Comparison of ENCODE assay signal across 8 cellular contexts in genomic region chr22:20495861-20496681, GRCh38. TPM values are rescaled to one million over a fixed set of nuclear protein-coding genes. Genes with fewer than 3 reads are reported as not detected.
DNase-seq lines count a peak whose midpoint lies in the region; ATAC-seq and TF ChIP-seq lines count a peak whose summit lies in the region.

No MANE protein-coding gene starts in this region.

- H3K14ac ChIP-seq in IMR-90 (replicated peaks; ENCODE audit: low read depth, low read length), result peak overlapping the region; percentile 99

- dilution Hi-C loops in IMR-90 (cut with HindIII; ENCODE audit: low sequenced_read_pairs, unreplicated experiment), result no loop called here

- H3K9me3 Mint-ChIP-seq in activated T-cell treated with anti-CD3 and anti-CD28 coated beads, Interleukin-2, amount 50 U/mL, for 4 hours, result no peaks in the 10 kb centered on the region

- H3K18ac ChIP-seq in IMR-90 (ENCODE audit: low read depth, low read length), result peak overlapping the region; percentile 62

- H2BK20ac ChIP-seq in IMR-90 (ENCODE audit: low read depth, low read length), result peak overlapping the region; percentile 11; the same call in 1 of the 2 replicates

- H3K36me3 Mint-ChIP-seq in activated T-cell treated with anti-CD3 and anti-CD28 coated beads, Interleukin-2, amount 50 U/mL, for 4 hours (ENCODE audit: insufficient read depth), result peaks cover 3% of the 10 kb centered on the region

- H3K4me3 ChIP-seq in IMR-90 (ENCODE audit: insufficient read depth, low read depth, low read length) (peak overlapping the region; percentile 71), esophagus (ENCODE audit: low read depth in 1 of 2, low read length in 2 of 2) (peak overlapping the region; percentile 68 to 75), mucosa of stomach (ENCODE audit: low read length) (peak overlapping the region; percentile 88)

- H3K9me3 ChIP-seq in IMR-90 (ENCODE audit: control insufficient read depth, insufficient read depth, low read length), result no peaks in the 10 kb centered on the region
- H3K9me3 ChIP-seq in esophagus (ENCODE audit: control insufficient read depth in 2 of 2, insufficient read depth in 1 of 2, low read depth in 1 of 2, low read length in 1 of 2), result no peaks in the 10 kb centered on the region
- H3K9me3 ChIP-seq in mucosa of stomach (ENCODE audit: control insufficient read depth, low read length), result no peaks in the 10 kb centered on the region

- no peaks in the 10 kb centered on the region; the same call in 1 of the 2 replicates for H3K36me3 ChIP-seq in IMR-90 (ENCODE audit: control insufficient read depth, insufficient read depth, low read length)
- no peaks in the 10 kb centered on the region for H3K36me3 ChIP-seq in esophagus (ENCODE audit: control insufficient read depth in 2 of 2, insufficient read depth in 2 of 2, low read length in 1 of 2)
- no peaks in the 10 kb centered on the region for H3K36me3 ChIP-seq in mucosa of stomach (ENCODE audit: control insufficient read depth, insufficient read depth, low read length)

- ATAC-seq in GM21515 (IDR thresholded peaks at IDR 0.05; ENCODE audit: unreplicated experiment) (peak; percentile 82), IMR-90 (ENCODE audit: low read depth) (peak; percentile 95)
- ATAC-seq in activated T-cell treated with anti-CD3 and anti-CD28 coated beads, Interleukin-2, amount 50 U/mL, for 4 hours, result peak; percentile 92 to 93

- H3K23ac ChIP-seq in IMR-90 (ENCODE audit: low read depth, low read length), result peak overlapping the region; percentile 99

- TF ChIP-seq RAD21 in IMR-90 (IDR thresholded peaks at IDR 0.05; ENCODE audit: low read length), result peak; percentile 69

- H3K4me3 Mint-ChIP-seq in activated T-cell treated with anti-CD3 and anti-CD28 coated beads, Interleukin-2, amount 50 U/mL, for 4 hours, result peak overlapping the region; percentile 86

- intact Hi-C loops in IMR-90 (cut with micrococcal nuclease), result loop anchor here (1.0 to 5.0 kb wide), 3 partner anchors 39 to 78 kb away; partner anchors contain the start of gene SCARF2

- peak overlapping the region; percentile 90 for H3K4ac ChIP-seq in IMR-90 (ENCODE audit: low read depth, low read length)

- H2AK5ac ChIP-seq in IMR-90 (ENCODE audit: low read depth, low read length), result peak overlapping the region; percentile 92

- peaks cover 38% of the 10 kb centered on the region for H3K4me1 Mint-ChIP-seq in activated T-cell treated with anti-CD3 and anti-CD28 coated beads, Interleukin-2, amount 50 U/mL, for 4 hours (ENCODE audit: low read depth)

- peak; percentile 90 for TF ChIP-seq CTCF in IMR-90 (conservative IDR thresholded peaks at IDR 0.05; ENCODE audit: low read depth, low read length)

- H3K56ac ChIP-seq in IMR-90 (ENCODE audit: extremely low read depth, insufficient read depth, low read length), result peak overlapping the region; percentile 88

- H4K20me1 ChIP-seq in IMR-90 (ENCODE audit: insufficient read depth, low read length), result peaks cover 33% of the 10 kb centered on the region

- H2AK9ac ChIP-seq in IMR-90 (replicated peaks; ENCODE audit: low read depth, low read length, poor library complexity), result peak overlapping the region; percentile 98

- peaks cover 3% of the 10 kb centered on the region for H3K4me1 ChIP-seq in IMR-90 (ENCODE audit: control insufficient read depth, insufficient read depth, low read length)
- peaks cover 0 to 3% of the 10 kb centered on the region in 2 donors for H3K4me1 ChIP-seq in esophagus (ENCODE audit: control insufficient read depth in 2 of 2, insufficient read depth in 2 of 2, low read length in 1 of 2)
- H3K4me1 ChIP-seq in mucosa of stomach (ENCODE audit: control insufficient read depth, insufficient read depth, low read length), result peaks cover 14% of the 10 kb centered on the region

- no peaks in the 10 kb centered on the region for H3K27me3 Mint-ChIP-seq in activated T-cell treated with anti-CD3 and anti-CD28 coated beads, Interleukin-2, amount 50 U/mL, for 4 hours (ENCODE audit: low read depth)

- H3K9ac ChIP-seq in IMR-90 (ENCODE audit: low read depth, low read length) (peak overlapping the region; percentile 84), mucosa of stomach (ENCODE audit: low read length) (peak overlapping the region; percentile 93)

- in situ Hi-C loops in IMR-90 (cut with MboI; ENCODE audit: low sequenced_read_pairs), result no loop called here

- H2BK120ac ChIP-seq in IMR-90 (ENCODE audit: low read depth, low read length), result peak overlapping the region; percentile 76

- H2BK15ac ChIP-seq in IMR-90 (ENCODE audit: low read depth, low read length), result peak overlapping the region; percentile 71

- peak overlapping the region; percentile 75 for H3K27ac ChIP-seq in IMR-90 (ENCODE audit: insufficient read depth, low read length)
- peak overlapping the region; percentile 84 to 96 for H3K27ac ChIP-seq in esophagus (ENCODE audit: low read depth in 2 of 2, low read length in 1 of 2)

- CTCF ChIA-PET in IMR-90 (lab: Yijun Ruan, JAX), result no interaction called here

- peak overlapping the region; percentile 73 to 85 for H4K8ac ChIP-seq in IMR-90 (ENCODE audit: low read depth in 2 of 2, low read length in 2 of 2)

- DNase-seq in DMS114 treated with DMSO at 0.1 percent for 48 hours (lab: John Stamatoyannopoulos, UW; ENCODE audit: unreplicated experiment) (peak; percentile 88), IMR-90 (peak; percentile 87), OCI-M2 (lab: John Stamatoyannopoulos, UW; ENCODE audit: unreplicated experiment) (peak; percentile 20)
- DNase-seq in activated T-cell treated with anti-CD3 and anti-CD28 coated beads, Interleukin-2, amount 50 U/mL, for 4 hours, result peak; percentile 90
- peak; percentile 93 for DNase-seq in stimulated activated CD8-positive, alpha-beta memory T cell treated with anti-CD3 and anti-CD28 coated beads, Interleukin-4, amount 100 ng/mL, for 48 hours

- peak; percentile 93 for TF ChIP-seq POLR2A in IMR-90 (IDR thresholded peaks at IDR 0.05; ENCODE audit: low read depth, low read length)

- peak overlapping the region; percentile 86 for H4K91ac ChIP-seq in IMR-90 (ENCODE audit: insufficient read depth, low read depth, low read length)

- peak overlapping the region; percentile 88 for H3K4me2 ChIP-seq in IMR-90 (ENCODE audit: low read depth, low read length)

- peak overlapping the region; percentile 96 for H2AFZ ChIP-seq in IMR-90 (replicated peaks; ENCODE audit: low read length, poor library complexity)

- peak overlapping the region; percentile 79 for H4K5ac ChIP-seq in IMR-90 (ENCODE audit: low read depth, low read length)

- H3K27me3 ChIP-seq in IMR-90 (ENCODE audit: control insufficient read depth, insufficient read depth, low read length) (no peaks in the 10 kb centered on the region), esophagus (ENCODE audit: control insufficient read depth in 1 of 2, insufficient read depth in 2 of 2, low read length in 2 of 2) (no peaks in the 10 kb centered on the region), mucosa of stomach (ENCODE audit: control insufficient read depth, insufficient read depth, low read length) (no peaks in the 10 kb centered on the region)

- WGBS in IMR-90 (ENCODE audit: extremely low coverage in 2 of 2, insufficient read length in 1 of 2), 2 experiments, result 0% methylated on average over 14 of the region's 54 CpGs; no CpG with 5 or more reads in 1 of the 2 experiments
- WGBS in esophagus, 2 donors, result 0 to 1% methylated on average over 21 to 54 of the region's 54 CpGs

- H3K9me1 ChIP-seq in IMR-90 (ENCODE audit: insufficient read depth, low read length), result peaks cover 11% of the 10 kb centered on the region

- TSS peak; percentile 46 for BruUV-seq in IMR-90 (replicated peaks; lab: Mats Ljungman, UMichigan)

- H3K79me1 ChIP-seq in IMR-90 (ENCODE audit: low read depth in 1 of 2, low read length in 2 of 2), result peaks cover 26 to 53% of the 10 kb centered on the region in 2 experiments

- POLR2A ChIA-PET in IMR-90 (lab: Charles Lee; ENCODE audit: unreplicated experiment), result interaction anchor here (0.7 kb wide), 1 partner anchor 11 kb away, joined by 3 read pairs; no protein-coding TSS in a partner anchor

- peak overlapping the region; percentile 84 for H2BK5ac ChIP-seq in IMR-90 (ENCODE audit: low read depth, low read length, poor library complexity, severe bottlenecking)

TF ChIP-seq in IMR-90, 13 proteins besides CTCF, POLR2A, EP300 and RAD21 (continues in another document):
- TF ChIP-seq CHD1 (IDR thresholded peaks at IDR 0.05; ENCODE audit: low read depth, low read length) (no peak), CEBPB (IDR thresholded peaks at IDR 0.05; ENCODE audit: low read depth, low read length) (no peak), RFX5 (IDR thresholded peaks at IDR 0.05; ENCODE audit: low read depth, low read length) (no peak), MAZ (IDR thresholded peaks at IDR 0.05; ENCODE audit: borderline replicate concordance, low read depth, low read length) (peak; percentile 92), MXI1 (IDR thresholded peaks at IDR 0.05; ENCODE audit: borderline replicate concordance, low read depth, low read length) (peak; percentile 51; the same call in 1 of the 2 replicates), MAFK (IDR thresholded peaks at IDR 0.05; ENCODE audit: low read depth, low read length) (no peak)

RNA-seq across cellular contexts. Expression of gene KLHL22, which starts 0.5 kb away (rescaled TPM):
- total RNA-seq in IMR-90 (2012; rRNA removed), result 25.8 and 27.1 TPM in 2 replicates
- polyA plus RNA-seq in IMR-90 (2012; rRNA removed) (28.7 and 30.1 TPM in 2 replicates), esophagus (1 to 10 TPM; 5.7 to 6.3 TPM)
- polyA plus RNA-seq in IMR-90 (2012; cell fraction: cytosol; rRNA removed), result 14.3 and 46.6 TPM in 2 replicates
- polyA plus RNA-seq in IMR-90 (2012; cell fraction: nucleus; rRNA removed; ENCODE audit: low replicate concordance), result 70.3 and 122 TPM in 2 replicates
- total RNA-seq in activated T-cell treated with anti-CD3 and anti-CD28 coated beads, Interleukin-2, amount 50 U/mL, for 4 hours, result 1 to 10 TPM; 4.6 to 5.8 (median 5.7) TPM

RNA-seq across cellular contexts. Expression of gene MED15, which starts 11.3 kb away (rescaled TPM):
- 19.0 and 22.8 TPM in 2 replicates for total RNA-seq in IMR-90 (2012; rRNA removed)
- polyA plus RNA-seq in IMR-90 (2012; rRNA removed) (68.8 and 71.5 TPM in 2 replicates), esophagus (10 to 100 TPM; 31.0 to 55.9 TPM)
- polyA plus RNA-seq in IMR-90 (2012; cell fraction: cytosol; rRNA removed), result 43.1 and 81.0 TPM in 2 replicates
- polyA plus RNA-seq in IMR-90 (2012; cell fraction: nucleus; rRNA removed; ENCODE audit: low replicate concordance), result 269 and 514 TPM in 2 replicates
- 10 to 100 TPM; 83.2 to 90.5 (median 84.0) TPM for total RNA-seq in activated T-cell treated with anti-CD3 and anti-CD28 coated beads, Interleukin-2, amount 50 U/mL, for 4 hours

RNA-seq across cellular contexts. Expression of gene SCARF2, which starts 58.4 kb away (rescaled TPM):
- total RNA-seq in IMR-90 (2012; rRNA removed), result 3.4 and 4.2 TPM in 2 replicates
- 37.0 and 55.8 TPM in 2 replicates for polyA plus RNA-seq in IMR-90 (2012; rRNA removed)
- polyA plus RNA-seq in IMR-90 (2012; cell fraction: cytosol; rRNA removed), result 44.5 and 81.9 TPM in 2 replicates
- 68.1 and 248 TPM in 2 replicates for polyA plus RNA-seq in IMR-90 (2012; cell fraction: nucleus; rRNA removed; ENCODE audit: low replicate concordance)
- under 1 TPM; 0.24 to 0.46 (median 0.37) TPM for total RNA-seq in activated T-cell treated with anti-CD3 and anti-CD28 coated beads, Interleukin-2, amount 50 U/mL, for 4 hours
- polyA plus RNA-seq in esophagus, result 1 to 10 TPM in 1 of 2 donors, under 1 TPM in 1; 0.57 to 1.0 TPM

Comparison
In these comparisons a context has a peak if more than half of its experiments do, and no peak if none do; other contexts are left out.
1. Peak in every context shown above with its lines: DNase-seq, ATAC-seq, H3K4me3 ChIP-seq and H3K27ac ChIP-seq.
2. DNase-seq: peak in every context shown above with its lines; median percentile 93 in stimulated activated CD8-positive, alpha-beta memory T cell treated with anti-CD3 and anti-CD28 coated beads, Interleukin-4, amount 100 ng/mL, for 48 hours; 90 in activated T-cell treated with anti-CD3 and anti-CD28 coated beads, Interleukin-2, amount 50 U/mL, for 4 hours; 88 in DMS114 treated with DMSO at 0.1 percent for 48 hours; 87 in IMR-90; 20 in OCI-M2.